14 cellular contexts compared by ENCODE assay signal in the genomic region with DNA sequence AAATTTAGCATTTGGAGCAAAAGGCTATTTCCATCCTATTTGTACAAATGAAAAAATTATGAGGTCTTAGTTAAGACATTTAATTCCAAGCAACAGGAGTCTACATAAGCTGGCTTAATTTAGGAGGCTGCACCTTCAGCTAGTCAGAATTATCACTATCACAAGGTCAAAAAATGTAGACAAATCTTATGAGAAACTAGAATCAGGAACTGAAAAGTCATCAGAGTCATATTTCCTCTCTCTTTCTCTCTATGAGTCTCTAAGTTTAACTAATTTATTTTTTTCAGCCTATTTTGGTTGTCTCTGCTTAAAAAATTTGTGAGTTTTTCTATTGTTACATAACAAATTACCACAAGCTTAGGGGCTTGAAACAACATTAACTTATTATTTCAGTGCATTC.
"Had no signal": no experiment of that assay in that cellular context is flagged by ENCODE, and none has a peak within 500 bp of the region (broad histone marks: within the 10 kb centered on the region; RNA-seq: fewer than 3 reads in every experiment).

No MANE protein-coding gene starts in this region.

- DNase-seq: activated CD4-positive, alpha-beta T cell treated with anti-CD3 and anti-CD28 coated beads for 1 hour; activated CD4-positive, alpha-beta T cell treated with anti-CD3 and anti-CD28 coated beads, Interleukin-2, amount 50 U/mL, for 4 hours; activated naive CD4-positive, alpha-beta T cell treated with anti-CD3 and anti-CD28 coated beads, Interleukin-2, amount 10 ng/mL, durations not matched to agents 7 days and 5 days; dorsolateral prefrontal cortex; endodermal cell; heart left ventricle; mesendoderm; tibial artery; uterus had no signal

- ATAC-seq: heart left ventricle; natural killer cell treated with Interleukin-12 subunit alpha and Interleukin-12 subunit beta and Interleukin-15 and Interleukin-18, amount 100 ng/mL, for 72 hours; stimulated activated effector memory CD8-positive, alpha-beta T cell treated with anti-CD3 and anti-CD28 coated beads, Interleukin-12 subunit alpha, Interleukin-12 subunit beta, amount 100 ng/mL, for 72 hours had no signal

- H3K27me3 ChIP-seq: dorsolateral prefrontal cortex, heart left ventricle, tibial artery, uterus had no signal

- FAIRE-seq: astrocyte, frontal cortex had no signal

- H3K4me1 ChIP-seq: heart left ventricle, tibial artery, uterus had no signal

- H3K27ac ChIP-seq: dorsolateral prefrontal cortex, heart left ventricle, tibial artery, uterus, VCaP had no signal

- H3K36me3 ChIP-seq: heart left ventricle, tibial artery, uterus had no signal

- H3K9me3 ChIP-seq: tibial artery, uterus had no signal

- H3K4me3 ChIP-seq: dorsolateral prefrontal cortex, heart left ventricle, tibial artery, uterus had no signal
